1 cellular context compared by ENCODE assay signal in the genomic region with DNA sequence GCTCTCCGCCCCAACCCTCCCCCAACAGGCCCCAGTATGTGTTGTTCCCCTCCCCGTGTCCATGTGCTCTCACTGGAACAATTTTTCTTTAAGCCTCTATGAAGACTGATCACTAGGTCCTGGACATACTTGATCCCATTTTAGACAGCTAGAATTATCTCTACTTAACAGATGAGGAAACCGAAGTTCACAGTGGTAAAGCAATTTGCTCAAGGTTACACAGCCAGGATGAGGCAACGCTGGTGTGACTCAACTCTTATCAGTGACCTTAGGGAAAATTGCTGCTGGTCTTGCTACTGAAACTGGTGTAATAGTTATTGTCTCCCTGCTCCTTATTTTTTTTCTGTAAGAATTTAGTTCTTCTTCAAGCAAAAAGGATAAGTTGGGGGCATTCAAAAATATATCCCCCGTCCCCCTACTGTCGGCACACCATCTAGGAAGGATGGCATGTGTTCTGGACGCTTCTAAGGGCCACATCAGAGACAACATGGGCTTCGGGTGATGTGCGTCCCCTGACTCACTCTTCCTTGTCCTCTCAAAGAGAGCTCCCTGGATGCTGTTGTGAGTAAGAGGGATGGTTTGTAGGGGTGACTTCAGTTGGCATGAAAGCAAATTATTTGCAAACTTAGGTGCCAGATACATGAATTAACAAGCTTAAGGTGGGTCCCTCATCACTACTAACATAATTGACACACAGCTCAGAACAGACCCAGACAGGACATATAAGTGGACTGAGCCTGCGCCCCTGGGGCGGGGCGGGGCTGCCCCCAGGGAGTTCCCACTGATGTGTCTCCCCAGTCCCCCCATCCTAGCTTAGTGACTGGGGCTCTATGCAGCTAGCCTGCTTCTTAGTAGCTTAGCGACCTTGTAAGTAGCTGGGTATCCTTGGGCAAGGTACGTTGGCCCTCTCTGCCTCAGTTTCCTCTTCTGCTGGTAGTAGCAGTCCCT.
TF ChIP-seq lines count a peak whose summit lies in the region.

No MANE protein-coding gene starts in this region.

TF ChIP-seq in K562, 482 proteins besides CTCF, POLR2A, EP300 and RAD21 (continued from another document and continues in another):
- no peak for TF ChIP-seq ZNF121 (CRISPR knock-in tag; conservative IDR thresholded peaks at IDR 0.05)
- no peak for TF ChIP-seq HCFC1 (IDR thresholded peaks at IDR 0.05; ENCODE audit: low read depth, low read length)
- TF ChIP-seq, protein P1, sequence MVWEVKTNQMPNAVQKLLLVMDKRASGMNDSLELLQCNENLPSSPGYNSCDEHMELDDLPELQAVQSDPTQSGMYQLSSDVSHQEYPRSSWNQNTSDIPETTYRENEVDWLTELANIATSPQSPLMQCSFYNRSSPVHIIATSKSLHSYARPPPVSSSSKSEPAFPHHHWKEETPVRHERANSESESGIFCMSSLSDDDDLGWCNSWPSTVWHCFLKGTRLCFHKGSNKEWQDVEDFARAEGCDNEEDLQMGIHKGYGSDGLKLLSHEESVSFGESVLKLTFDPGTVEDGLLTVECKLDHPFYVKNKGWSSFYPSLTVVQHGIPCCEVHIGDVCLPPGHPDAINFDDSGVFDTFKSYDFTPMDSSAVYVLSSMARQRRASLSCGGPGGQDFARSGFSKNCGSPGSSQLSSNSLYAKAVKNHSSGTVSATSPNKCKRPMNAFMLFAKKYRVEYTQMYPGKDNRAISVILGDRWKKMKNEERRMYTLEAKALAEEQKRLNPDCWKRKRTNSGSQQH (CRISPR knock-in tag; IDR thresholded peaks at IDR 0.05), result no peak
- TF ChIP-seq, protein P2, sequence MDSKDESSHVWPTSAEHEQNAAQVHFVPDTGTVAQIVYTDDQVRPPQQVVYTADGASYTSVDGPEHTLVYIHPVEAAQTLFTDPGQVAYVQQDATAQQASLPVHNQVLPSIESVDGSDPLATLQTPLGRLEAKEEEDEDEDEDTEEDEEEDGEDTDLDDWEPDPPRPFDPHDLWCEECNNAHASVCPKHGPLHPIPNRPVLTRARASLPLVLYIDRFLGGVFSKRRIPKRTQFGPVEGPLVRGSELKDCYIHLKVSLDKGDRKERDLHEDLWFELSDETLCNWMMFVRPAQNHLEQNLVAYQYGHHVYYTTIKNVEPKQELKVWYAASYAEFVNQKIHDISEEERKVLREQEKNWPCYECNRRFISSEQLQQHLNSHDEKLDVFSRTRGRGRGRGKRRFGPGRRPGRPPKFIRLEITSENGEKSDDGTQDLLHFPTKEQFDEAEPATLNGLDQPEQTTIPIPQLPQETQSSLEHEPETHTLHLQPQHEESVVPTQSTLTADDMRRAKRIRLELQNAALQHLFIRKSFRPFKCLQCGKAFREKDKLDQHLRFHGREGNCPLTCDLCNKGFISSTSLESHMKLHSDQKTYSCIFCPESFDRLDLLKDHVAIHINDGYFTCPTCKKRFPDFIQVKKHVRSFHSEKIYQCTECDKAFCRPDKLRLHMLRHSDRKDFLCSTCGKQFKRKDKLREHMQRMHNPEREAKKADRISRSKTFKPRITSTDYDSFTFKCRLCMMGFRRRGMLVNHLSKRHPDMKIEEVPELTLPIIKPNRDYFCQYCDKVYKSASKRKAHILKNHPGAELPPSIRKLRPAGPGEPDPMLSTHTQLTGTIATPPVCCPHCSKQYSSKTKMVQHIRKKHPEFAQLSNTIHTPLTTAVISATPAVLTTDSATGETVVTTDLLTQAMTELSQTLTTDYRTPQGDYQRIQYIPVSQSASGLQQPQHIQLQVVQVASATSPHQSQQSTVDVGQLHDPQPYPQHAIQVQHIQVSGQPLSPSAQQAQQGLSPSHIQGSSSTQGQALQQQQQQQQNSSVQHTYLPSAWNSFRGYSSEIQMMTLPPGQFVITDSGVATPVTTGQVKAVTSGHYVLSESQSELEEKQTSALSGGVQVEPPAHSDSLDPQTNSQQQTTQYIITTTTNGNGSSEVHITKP (IDR thresholded peaks at IDR 0.05; ENCODE audit: partially characterized antibody), result peak; percentile 4
- peak; percentile 75 for TF ChIP-seq EP400 (IDR thresholded peaks at IDR 0.05)
- TF ChIP-seq POLR2AphosphoS5 (IDR thresholded peaks at IDR 0.05; ENCODE audit: control insufficient read depth, insufficient read depth, low read depth, low read length), result peak; percentile 73
- peak; percentile 83 for TF ChIP-seq HNRNPLL (IDR thresholded peaks at IDR 0.05; ENCODE audit: low read depth, low read length, poor library complexity, severe bottlenecking)
- TF ChIP-seq, protein P3, sequence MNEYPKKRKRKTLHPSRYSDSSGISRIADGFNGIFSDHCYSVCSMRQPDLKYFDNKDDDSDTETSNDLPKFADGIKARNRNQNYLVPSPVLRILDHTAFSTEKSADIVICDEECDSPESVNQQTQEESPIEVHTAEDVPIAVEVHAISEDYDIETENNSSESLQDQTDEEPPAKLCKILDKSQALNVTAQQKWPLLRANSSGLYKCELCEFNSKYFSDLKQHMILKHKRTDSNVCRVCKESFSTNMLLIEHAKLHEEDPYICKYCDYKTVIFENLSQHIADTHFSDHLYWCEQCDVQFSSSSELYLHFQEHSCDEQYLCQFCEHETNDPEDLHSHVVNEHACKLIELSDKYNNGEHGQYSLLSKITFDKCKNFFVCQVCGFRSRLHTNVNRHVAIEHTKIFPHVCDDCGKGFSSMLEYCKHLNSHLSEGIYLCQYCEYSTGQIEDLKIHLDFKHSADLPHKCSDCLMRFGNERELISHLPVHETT (CRISPR knock-in tag; conservative IDR thresholded peaks at IDR 0.05 in 1 of 2, IDR thresholded peaks at IDR 0.05 in 1 of 2), result peak in 1 of 2 experiments; percentile 68; a peak in 2 of 4 replicates
- TF ChIP-seq SMARCB1 (IDR thresholded peaks at IDR 0.05; ENCODE audit: insufficient read length, low read depth), result peak; percentile 48
- TF ChIP-seq, protein P4, sequence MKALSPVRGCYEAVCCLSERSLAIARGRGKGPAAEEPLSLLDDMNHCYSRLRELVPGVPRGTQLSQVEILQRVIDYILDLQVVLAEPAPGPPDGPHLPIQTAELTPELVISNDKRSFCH (CRISPR knock-in tag; IDR thresholded peaks at IDR 0.05), result no peak
- TF ChIP-seq, protein P4 (tag; IDR thresholded peaks at IDR 0.05), result peak; percentile 84
- TF ChIP-seq, protein P5, sequence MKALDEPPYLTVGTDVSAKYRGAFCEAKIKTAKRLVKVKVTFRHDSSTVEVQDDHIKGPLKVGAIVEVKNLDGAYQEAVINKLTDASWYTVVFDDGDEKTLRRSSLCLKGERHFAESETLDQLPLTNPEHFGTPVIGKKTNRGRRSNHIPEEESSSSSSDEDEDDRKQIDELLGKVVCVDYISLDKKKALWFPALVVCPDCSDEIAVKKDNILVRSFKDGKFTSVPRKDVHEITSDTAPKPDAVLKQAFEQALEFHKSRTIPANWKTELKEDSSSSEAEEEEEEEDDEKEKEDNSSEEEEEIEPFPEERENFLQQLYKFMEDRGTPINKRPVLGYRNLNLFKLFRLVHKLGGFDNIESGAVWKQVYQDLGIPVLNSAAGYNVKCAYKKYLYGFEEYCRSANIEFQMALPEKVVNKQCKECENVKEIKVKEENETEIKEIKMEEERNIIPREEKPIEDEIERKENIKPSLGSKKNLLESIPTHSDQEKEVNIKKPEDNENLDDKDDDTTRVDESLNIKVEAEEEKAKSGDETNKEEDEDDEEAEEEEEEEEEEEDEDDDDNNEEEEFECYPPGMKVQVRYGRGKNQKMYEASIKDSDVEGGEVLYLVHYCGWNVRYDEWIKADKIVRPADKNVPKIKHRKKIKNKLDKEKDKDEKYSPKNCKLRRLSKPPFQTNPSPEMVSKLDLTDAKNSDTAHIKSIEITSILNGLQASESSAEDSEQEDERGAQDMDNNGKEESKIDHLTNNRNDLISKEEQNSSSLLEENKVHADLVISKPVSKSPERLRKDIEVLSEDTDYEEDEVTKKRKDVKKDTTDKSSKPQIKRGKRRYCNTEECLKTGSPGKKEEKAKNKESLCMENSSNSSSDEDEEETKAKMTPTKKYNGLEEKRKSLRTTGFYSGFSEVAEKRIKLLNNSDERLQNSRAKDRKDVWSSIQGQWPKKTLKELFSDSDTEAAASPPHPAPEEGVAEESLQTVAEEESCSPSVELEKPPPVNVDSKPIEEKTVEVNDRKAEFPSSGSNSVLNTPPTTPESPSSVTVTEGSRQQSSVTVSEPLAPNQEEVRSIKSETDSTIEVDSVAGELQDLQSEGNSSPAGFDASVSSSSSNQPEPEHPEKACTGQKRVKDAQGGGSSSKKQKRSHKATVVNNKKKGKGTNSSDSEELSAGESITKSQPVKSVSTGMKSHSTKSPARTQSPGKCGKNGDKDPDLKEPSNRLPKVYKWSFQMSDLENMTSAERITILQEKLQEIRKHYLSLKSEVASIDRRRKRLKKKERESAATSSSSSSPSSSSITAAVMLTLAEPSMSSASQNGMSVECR (CRISPR knock-in tag; IDR thresholded peaks at IDR 0.05), result no peak
- TF ChIP-seq RFX7 (CRISPR knock-in tag; IDR thresholded peaks at IDR 0.05), result no peak
- TF ChIP-seq NCOA4 (IDR thresholded peaks at IDR 0.05; ENCODE audit: partially characterized antibody), result no peak
- TF ChIP-seq ZNF316 (IDR thresholded peaks at IDR 0.05), result no peak
- TF ChIP-seq, protein P6, sequence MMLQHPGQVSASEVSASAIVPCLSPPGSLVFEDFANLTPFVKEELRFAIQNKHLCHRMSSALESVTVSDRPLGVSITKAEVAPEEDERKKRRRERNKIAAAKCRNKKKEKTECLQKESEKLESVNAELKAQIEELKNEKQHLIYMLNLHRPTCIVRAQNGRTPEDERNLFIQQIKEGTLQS (IDR thresholded peaks at IDR 0.05), result peak; percentile 99
- TF ChIP-seq, protein P6 (CRISPR knock-in tag; conservative IDR thresholded peaks at IDR 0.05), result peak; percentile 98
- TF ChIP-seq NR3C1 (CRISPR knock-in tag; IDR thresholded peaks at IDR 0.05), result no peak
- TF ChIP-seq ASH1L (IDR thresholded peaks at IDR 0.05; ENCODE audit: borderline replicate concordance, low read depth, partially characterized antibody), result no peak
- TF ChIP-seq ZNF197 (CRISPR knock-in tag; IDR thresholded peaks at IDR 0.05; ENCODE audit: low read depth), result 0 out of 2 replicates have a peak, but pooled peaks have one; percentile 53
- peak; percentile 87 for TF ChIP-seq CBFA2T2 (conservative IDR thresholded peaks at IDR 0.05)
- TF ChIP-seq, protein P7, sequence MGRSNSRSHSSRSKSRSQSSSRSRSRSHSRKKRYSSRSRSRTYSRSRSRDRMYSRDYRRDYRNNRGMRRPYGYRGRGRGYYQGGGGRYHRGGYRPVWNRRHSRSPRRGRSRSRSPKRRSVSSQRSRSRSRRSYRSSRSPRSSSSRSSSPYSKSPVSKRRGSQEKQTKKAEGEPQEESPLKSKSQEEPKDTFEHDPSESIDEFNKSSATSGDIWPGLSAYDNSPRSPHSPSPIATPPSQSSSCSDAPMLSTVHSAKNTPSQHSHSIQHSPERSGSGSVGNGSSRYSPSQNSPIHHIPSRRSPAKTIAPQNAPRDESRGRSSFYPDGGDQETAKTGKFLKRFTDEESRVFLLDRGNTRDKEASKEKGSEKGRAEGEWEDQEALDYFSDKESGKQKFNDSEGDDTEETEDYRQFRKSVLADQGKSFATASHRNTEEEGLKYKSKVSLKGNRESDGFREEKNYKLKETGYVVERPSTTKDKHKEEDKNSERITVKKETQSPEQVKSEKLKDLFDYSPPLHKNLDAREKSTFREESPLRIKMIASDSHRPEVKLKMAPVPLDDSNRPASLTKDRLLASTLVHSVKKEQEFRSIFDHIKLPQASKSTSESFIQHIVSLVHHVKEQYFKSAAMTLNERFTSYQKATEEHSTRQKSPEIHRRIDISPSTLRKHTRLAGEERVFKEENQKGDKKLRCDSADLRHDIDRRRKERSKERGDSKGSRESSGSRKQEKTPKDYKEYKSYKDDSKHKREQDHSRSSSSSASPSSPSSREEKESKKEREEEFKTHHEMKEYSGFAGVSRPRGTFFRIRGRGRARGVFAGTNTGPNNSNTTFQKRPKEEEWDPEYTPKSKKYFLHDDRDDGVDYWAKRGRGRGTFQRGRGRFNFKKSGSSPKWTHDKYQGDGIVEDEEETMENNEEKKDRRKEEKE (IDR thresholded peaks at IDR 0.05; ENCODE audit: borderline replicate concordance in 1 of 2, control insufficient read depth in 1 of 2, low read depth in 2 of 2, low read length in 1 of 2), result no peak
- peak; percentile 100 for TF ChIP-seq FOSL1 (tag; conservative IDR thresholded peaks at IDR 0.05)
- no peak for TF ChIP-seq ELF4 (CRISPR knock-in tag; IDR thresholded peaks at IDR 0.05)
- TF ChIP-seq, protein P8, sequence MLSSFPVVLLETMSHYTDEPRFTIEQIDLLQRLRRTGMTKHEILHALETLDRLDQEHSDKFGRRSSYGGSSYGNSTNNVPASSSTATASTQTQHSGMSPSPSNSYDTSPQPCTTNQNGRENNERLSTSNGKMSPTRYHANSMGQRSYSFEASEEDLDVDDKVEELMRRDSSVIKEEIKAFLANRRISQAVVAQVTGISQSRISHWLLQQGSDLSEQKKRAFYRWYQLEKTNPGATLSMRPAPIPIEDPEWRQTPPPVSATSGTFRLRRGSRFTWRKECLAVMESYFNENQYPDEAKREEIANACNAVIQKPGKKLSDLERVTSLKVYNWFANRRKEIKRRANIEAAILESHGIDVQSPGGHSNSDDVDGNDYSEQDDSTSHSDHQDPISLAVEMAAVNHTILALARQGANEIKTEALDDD (IDR thresholded peaks at IDR 0.05), result peak; percentile 98
